9 cellular contexts compared by ENCODE assay signal in genomic region chr22:38017272-38017920, GRCh38. TPM values are rescaled to one million over a fixed set of nuclear protein-coding genes. Genes with fewer than 3 reads are reported as not detected.
DNase-seq lines count a peak whose midpoint lies in the region; ATAC-seq lines count a peak whose summit lies in the region.
"Had no signal": no experiment of that assay in that cellular context is flagged by ENCODE, and none has a peak within 500 bp of the region (broad histone marks: within the 10 kb centered on the region; RNA-seq: fewer than 3 reads in every experiment).

No MANE protein-coding gene starts in this region.

- no peaks in the 10 kb centered on the region for H3K27me3 Mint-ChIP-seq in stimulated activated memory B cell treated with anti-CD40 and anti-IgM and Interleukin-4, amounts not matched to agents 10 μg/mL and 1 μg/mL and 100 μg/mL, for 72 hours

- ATAC-seq in Right ventricle myocardium superior (ENCODE audit: poor library complexity) (peak; percentile 90), HG02938 (IDR thresholded peaks at IDR 0.05; ENCODE audit: unreplicated experiment) (no peak)
- ATAC-seq in stimulated activated memory B cell treated with anti-CD40 and anti-IgM and Interleukin-4, amounts not matched to agents 10 μg/mL and 1 μg/mL and 100 μg/mL, for 72 hours, result no peak
- ATAC-seq: GM12878 had no signal

- H3K27ac Mint-ChIP-seq in stimulated activated memory B cell treated with anti-CD40 and anti-IgM and Interleukin-4, amounts not matched to agents 10 μg/mL and 1 μg/mL and 100 μg/mL, for 72 hours, result no peak overlapping the region

- H3K4me3 Mint-ChIP-seq in stimulated activated memory B cell treated with anti-CD40 and anti-IgM and Interleukin-4, amounts not matched to agents 10 μg/mL and 1 μg/mL and 100 μg/mL, for 72 hours, result no peak overlapping the region

- H3K9me3 Mint-ChIP-seq in stimulated activated memory B cell treated with anti-CD40 and anti-IgM and Interleukin-4, amounts not matched to agents 10 μg/mL and 1 μg/mL and 100 μg/mL, for 72 hours, result no peaks in the 10 kb centered on the region

- no peaks in the 10 kb centered on the region for H3K36me3 Mint-ChIP-seq in stimulated activated memory B cell treated with anti-CD40 and anti-IgM and Interleukin-4, amounts not matched to agents 10 μg/mL and 1 μg/mL and 100 μg/mL, for 72 hours

- peaks cover 5% of the 10 kb centered on the region for H3K4me1 Mint-ChIP-seq in stimulated activated memory B cell treated with anti-CD40 and anti-IgM and Interleukin-4, amounts not matched to agents 10 μg/mL and 1 μg/mL and 100 μg/mL, for 72 hours

- intact Hi-C loops in Right ventricle myocardium superior (cut with DNase I), result no loop called here

- DNase-seq in GDM1 (lab: John Stamatoyannopoulos, UW) (peak; percentile 36), amniotic epithelial cell (ENCODE audit: low read depth) (peak; percentile 14), Right ventricle myocardium superior (peak; percentile 91), putamen (ENCODE audit: low spot score) (peak; percentile 89), NCI-H128 (lab: John Stamatoyannopoulos, UW; ENCODE audit: unreplicated experiment) (no peak), NCI-H345 (lab: John Stamatoyannopoulos, UW) (no peak)

RNA-seq across cellular contexts. Expression of gene SOX10, which starts 33.0 kb away (rescaled TPM):
- 1.2 TPM for total RNA-seq in Right ventricle myocardium superior
- total RNA-seq: GM12878 had no signal

RNA-seq across cellular contexts. Expression of gene PICK1, which starts 39.8 kb away (rescaled TPM):
- total RNA-seq in Right ventricle myocardium superior, result 20.4 TPM

Comparison
In these comparisons a context has a peak if more than half of its experiments do, and no peak if none do; other contexts are left out.
1. DNase-seq: peak in GDM1 (single experiment), amniotic epithelial cell (single experiment), Right ventricle myocardium superior (single experiment) and putamen (single experiment); none in NCI-H128 (single experiment) and NCI-H345 (single experiment).